In genomic region chr16:78596996-78597422, GRCh38 we compare ENCODE assay signal across 20 cellular contexts.
"Had no signal": no experiment of that assay in that cellular context is flagged by ENCODE, and none has a peak within 500 bp of the region (broad histone marks: within the 10 kb centered on the region; RNA-seq: fewer than 3 reads in every experiment).

No MANE protein-coding gene starts in this region.

- H3K27me3 ChIP-seq: esophagus squamous epithelium, gastroesophageal sphincter, sigmoid colon, stomach, upper lobe of right lung, vagina had no signal

- H3K27me3 Mint-ChIP-seq: dendritic cell treated with granulocyte-macrophage colony-stimulating factor and Interleukin-4, amounts not matched to agents 40 ng/mL and 50 ng/mL, for 4 days; effector memory CD8-positive, alpha-beta T cell had no signal

- H3K9me3 Mint-ChIP-seq: dendritic cell treated with granulocyte-macrophage colony-stimulating factor and Interleukin-4, amounts not matched to agents 40 ng/mL and 50 ng/mL, for 4 days; effector memory CD8-positive, alpha-beta T cell; immature natural killer cell; natural killer cell; neural crest cell had no signal

- H3K4me1 ChIP-seq: esophagus squamous epithelium, gastroesophageal sphincter, stomach, upper lobe of right lung, vagina had no signal

- H3K9me3 ChIP-seq: esophagus squamous epithelium, gastroesophageal sphincter, sigmoid colon, stomach, upper lobe of right lung, vagina had no signal

- H3K36me3 Mint-ChIP-seq: immature natural killer cell, natural killer cell had no signal

- H3K27ac ChIP-seq: esophagus squamous epithelium, gastroesophageal sphincter, sigmoid colon, skin epidermis, stomach, upper lobe of right lung, vagina had no signal

- H3K4me1 Mint-ChIP-seq: immature natural killer cell, natural killer cell had no signal

- H3K36me3 ChIP-seq: esophagus squamous epithelium, gastroesophageal sphincter, sigmoid colon, stomach, upper lobe of right lung, vagina had no signal

- H3K27ac Mint-ChIP-seq: dendritic cell treated with granulocyte-macrophage colony-stimulating factor and Interleukin-4, amounts not matched to agents 40 ng/mL and 50 ng/mL, for 4 days; effector memory CD8-positive, alpha-beta T cell; immature natural killer cell; natural killer cell had no signal

- H3K4me3 Mint-ChIP-seq: dendritic cell treated with granulocyte-macrophage colony-stimulating factor and Interleukin-4, amounts not matched to agents 40 ng/mL and 50 ng/mL, for 4 days; effector memory CD8-positive, alpha-beta T cell; immature natural killer cell; natural killer cell; neural crest cell had no signal

- H3K4me3 ChIP-seq: esophagus squamous epithelium, gastroesophageal sphincter, sigmoid colon, skin epidermis, stomach, upper lobe of right lung, vagina had no signal

- ATAC-seq: effector memory CD8-positive, alpha-beta T cell; gastroesophageal sphincter; left cardiac atrium; natural killer cell; upper lobe of right lung had no signal

- DNase-seq: effector memory CD8-positive, alpha-beta T cell; esophagus squamous epithelium; foreskin fibroblast; glutamatergic neuron; immature natural killer cell; kidney; left cardiac atrium; mammary epithelial cell; natural killer cell; posterior cingulate gyrus; sigmoid colon; stimulated activated CD4-positive, alpha-beta T cell treated with anti-CD3 and anti-CD28 coated beads, Interleukin-12 subunit alpha, Interleukin-12 subunit beta, amount 100 ng/mL, for 4 hours; stimulated activated naive CD4-positive, alpha-beta T cell; stomach; upper lobe of right lung had no signal
